In genomic region chr2:169109502-169110409, GRCh38 we compare ENCODE assay signal across 8 cellular contexts. TPM values are rescaled to one million over a fixed set of nuclear protein-coding genes. Genes with fewer than 3 reads are reported as not detected.
DNase-seq lines count a peak whose midpoint lies in the region; ATAC-seq lines count a peak whose summit lies in the region.

No MANE protein-coding gene starts in this region.

- H3K4me3 ChIP-seq in effector memory CD4-positive, alpha-beta T cell (ENCODE audit: insufficient read depth, low read depth, low read length, poor library complexity, severe bottlenecking) = no peak overlapping the region

- peaks cover 46% of the 10 kb centered on the region for H3K4me1 ChIP-seq in effector memory CD4-positive, alpha-beta T cell (ENCODE audit: control insufficient read depth, insufficient read depth, low read length, poor library complexity, severe bottlenecking)

- POLR2A ChIA-PET in activated CD4-positive, alpha-beta memory T cell treated with anti-CD3 and anti-CD28 coated beads, Interleukin-2, amount 10 ng/mL, durations not matched to agents 7 days and 5 days (lab: Charles Lee) = interaction anchor here (0.9 to 1.2 kb wide), 2 partner anchors 14 to 22 kb away, joined by 3 read pairs; no protein-coding TSS in a partner anchor

- peak; percentile 54 for ATAC-seq in HG03103 (IDR thresholded peaks at IDR 0.05; ENCODE audit: low read depth, unreplicated experiment)

- no peak overlapping the region for H3K4me3 Mint-ChIP-seq in activated CD4-positive, alpha-beta memory T cell treated with anti-CD3 and anti-CD28 coated beads, Interleukin-2, amount 10 ng/mL, durations not matched to agents 7 days and 5 days

- H3K27me3 Mint-ChIP-seq in activated CD4-positive, alpha-beta memory T cell treated with anti-CD3 and anti-CD28 coated beads, Interleukin-2, amount 10 ng/mL, durations not matched to agents 7 days and 5 days = no peaks in the 10 kb centered on the region

- H3K27ac ChIP-seq in effector memory CD4-positive, alpha-beta T cell (ENCODE audit: insufficient read depth, low read length, poor library complexity, severe bottlenecking) = no peak overlapping the region

- DNase-seq in NCI-H146 (lab: John Stamatoyannopoulos, UW) (peak; percentile 51), NCI-H146 treated with DMSO at 0.1 percent for 48 hours (lab: John Stamatoyannopoulos, UW; ENCODE audit: unreplicated experiment) (no peak), NCI-H510A treated with DMSO at 0.1 percent for 48 hours (lab: John Stamatoyannopoulos, UW) (peak; percentile 70), lung microvascular endothelial cell (ENCODE audit: low read depth in 2 of 2) (peak; percentile 83 to 86)
- peak; percentile 80 for DNase-seq in activated CD4-positive, alpha-beta memory T cell treated with anti-CD3 and anti-CD28 coated beads, Interleukin-2, amount 10 ng/mL, durations not matched to agents 7 days and 5 days
- peak; percentile 50 to 74 (median 56) for DNase-seq in effector memory CD4-positive, alpha-beta T cell
- peak; percentile 37 for DNase-seq in stimulated activated CD8-positive, alpha-beta memory T cell treated with anti-CD3 and anti-CD28 coated beads, Interleukin-12 subunit alpha, Interleukin-12 subunit beta, amount 100 ng/mL, for 4 hours (ENCODE audit: low read depth)

- H3K36me3 ChIP-seq in effector memory CD4-positive, alpha-beta T cell (ENCODE audit: control insufficient read depth, insufficient read depth, low read length) = no peaks in the 10 kb centered on the region

- CTCF ChIA-PET in activated CD4-positive, alpha-beta memory T cell treated with anti-CD3 and anti-CD28 coated beads, Interleukin-2, amount 10 ng/mL, durations not matched to agents 7 days and 5 days (lab: Charles Lee) = interaction anchor here (0.5 to 10.1 kb wide), 35 partner anchors 10 to 819 kb away, joined by 3 to 186 read pairs (median 5); no protein-coding TSS in a partner anchor

- no peaks in the 10 kb centered on the region for H3K27me3 ChIP-seq in effector memory CD4-positive, alpha-beta T cell (replicated peaks; ENCODE audit: control insufficient read depth, insufficient read depth, low read length, poor library complexity, severe bottlenecking)

- H3K4me1 Mint-ChIP-seq in activated CD4-positive, alpha-beta memory T cell treated with anti-CD3 and anti-CD28 coated beads, Interleukin-2, amount 10 ng/mL, durations not matched to agents 7 days and 5 days = peaks cover 43% of the 10 kb centered on the region

- no peaks in the 10 kb centered on the region for H3K9me3 ChIP-seq in effector memory CD4-positive, alpha-beta T cell (ENCODE audit: control insufficient read depth, low read length)

- no peak overlapping the region for H3K27ac Mint-ChIP-seq in activated CD4-positive, alpha-beta memory T cell treated with anti-CD3 and anti-CD28 coated beads, Interleukin-2, amount 10 ng/mL, durations not matched to agents 7 days and 5 days

- H3K36me3 Mint-ChIP-seq in activated CD4-positive, alpha-beta memory T cell treated with anti-CD3 and anti-CD28 coated beads, Interleukin-2, amount 10 ng/mL, durations not matched to agents 7 days and 5 days (ENCODE audit: low read depth) = no peaks in the 10 kb centered on the region

- no peaks in the 10 kb centered on the region for H3K9me3 Mint-ChIP-seq in activated CD4-positive, alpha-beta memory T cell treated with anti-CD3 and anti-CD28 coated beads, Interleukin-2, amount 10 ng/mL, durations not matched to agents 7 days and 5 days

RNA-seq across cellular contexts. Expression of gene DHRS9, which starts 40.4 kb away (rescaled TPM):
- not detected for total RNA-seq in activated CD4-positive, alpha-beta memory T cell treated with anti-CD3 and anti-CD28 coated beads, Interleukin-2, amount 10 ng/mL, durations not matched to agents 7 days and 5 days
- total RNA-seq in lung microvascular endothelial cell = not detected in 2 replicates
